ENCODE assay signal across 2 cellular contexts in the genomic region with DNA sequence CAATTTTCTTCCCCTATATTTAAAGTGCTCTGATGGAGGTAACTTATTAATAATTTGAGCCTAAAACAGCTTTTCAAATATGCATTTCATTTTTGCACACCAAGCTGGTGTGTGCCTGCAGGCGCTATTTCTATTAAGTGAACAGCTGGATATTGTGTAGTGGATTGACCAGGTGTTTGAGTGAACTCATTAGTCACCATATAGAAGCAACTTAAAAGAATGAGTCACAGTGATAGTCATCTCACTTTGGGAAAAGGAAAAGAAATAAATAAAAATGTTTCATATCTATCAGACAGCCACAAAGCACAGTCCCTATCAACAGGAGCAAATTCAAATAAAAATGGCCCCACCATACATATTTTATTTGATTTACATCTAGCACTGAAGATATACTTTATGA.
TF ChIP-seq lines count a peak whose summit lies in the region.

No MANE protein-coding gene starts in this region.

TF ChIP-seq in SK-N-SH, 30 proteins besides CTCF, POLR2A, EP300 and RAD21 (continued from another document):
- no peak for TF ChIP-seq RCOR1 (IDR thresholded peaks at IDR 0.05; ENCODE audit: low read length)

TF ChIP-seq in WTC11, 78 proteins besides CTCF, POLR2A, EP300 and RAD21 (continued from another document):
- TF ChIP-seq, protein P1, sequence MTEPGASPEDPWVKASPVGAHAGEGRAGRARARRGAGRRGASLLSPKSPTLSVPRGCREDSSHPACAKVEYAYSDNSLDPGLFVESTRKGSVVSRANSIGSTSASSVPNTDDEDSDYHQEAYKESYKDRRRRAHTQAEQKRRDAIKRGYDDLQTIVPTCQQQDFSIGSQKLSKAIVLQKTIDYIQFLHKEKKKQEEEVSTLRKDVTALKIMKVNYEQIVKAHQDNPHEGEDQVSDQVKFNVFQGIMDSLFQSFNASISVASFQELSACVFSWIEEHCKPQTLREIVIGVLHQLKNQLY (CRISPR knock-in tag; IDR thresholded peaks at IDR 0.05): no peak
- TF ChIP-seq NFATC4 (CRISPR knock-in tag; IDR thresholded peaks at IDR 0.05): no peak
- TF ChIP-seq E2F5 (CRISPR knock-in tag; IDR thresholded peaks at IDR 0.05): no peak
- no peak for TF ChIP-seq FOXP1 (CRISPR knock-in tag; IDR thresholded peaks at IDR 0.05; ENCODE audit: borderline replicate concordance)
- no peak for TF ChIP-seq RORB (CRISPR knock-in tag; IDR thresholded peaks at IDR 0.05)
- TF ChIP-seq NFYB (CRISPR knock-in tag; conservative IDR thresholded peaks at IDR 0.05; ENCODE audit: low read depth): no peak
- TF ChIP-seq MYBL2 (CRISPR knock-in tag; IDR thresholded peaks at IDR 0.05): no peak
- TF ChIP-seq ZNF138 (CRISPR knock-in tag; conservative IDR thresholded peaks at IDR 0.05): no peak
- no peak for TF ChIP-seq KAT7 (CRISPR knock-in tag; IDR thresholded peaks at IDR 0.05; ENCODE audit: borderline replicate concordance)
- TF ChIP-seq PRRX2 (CRISPR knock-in tag; IDR thresholded peaks at IDR 0.05): no peak
- TF ChIP-seq CBFB (CRISPR knock-in tag; IDR thresholded peaks at IDR 0.05; ENCODE audit: low read depth): no peak
- no peak for TF ChIP-seq CREM (CRISPR knock-in tag; IDR thresholded peaks at IDR 0.05)
- no peak for TF ChIP-seq IRF2 (CRISPR knock-in tag; IDR thresholded peaks at IDR 0.05; ENCODE audit: borderline replicate concordance, low read depth)
- TF ChIP-seq ZNF423 (CRISPR knock-in tag; IDR thresholded peaks at IDR 0.05): no peak
- TF ChIP-seq, protein P2, sequence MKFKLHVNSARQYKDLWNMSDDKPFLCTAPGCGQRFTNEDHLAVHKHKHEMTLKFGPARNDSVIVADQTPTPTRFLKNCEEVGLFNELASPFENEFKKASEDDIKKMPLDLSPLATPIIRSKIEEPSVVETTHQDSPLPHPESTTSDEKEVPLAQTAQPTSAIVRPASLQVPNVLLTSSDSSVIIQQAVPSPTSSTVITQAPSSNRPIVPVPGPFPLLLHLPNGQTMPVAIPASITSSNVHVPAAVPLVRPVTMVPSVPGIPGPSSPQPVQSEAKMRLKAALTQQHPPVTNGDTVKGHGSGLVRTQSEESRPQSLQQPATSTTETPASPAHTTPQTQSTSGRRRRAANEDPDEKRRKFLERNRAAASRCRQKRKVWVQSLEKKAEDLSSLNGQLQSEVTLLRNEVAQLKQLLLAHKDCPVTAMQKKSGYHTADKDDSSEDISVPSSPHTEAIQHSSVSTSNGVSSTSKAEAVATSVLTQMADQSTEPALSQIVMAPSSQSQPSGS (CRISPR knock-in tag; IDR thresholded peaks at IDR 0.05; ENCODE audit: borderline replicate concordance, low read depth): no peak
